8 cellular contexts compared by ENCODE assay signal in the genomic region with DNA sequence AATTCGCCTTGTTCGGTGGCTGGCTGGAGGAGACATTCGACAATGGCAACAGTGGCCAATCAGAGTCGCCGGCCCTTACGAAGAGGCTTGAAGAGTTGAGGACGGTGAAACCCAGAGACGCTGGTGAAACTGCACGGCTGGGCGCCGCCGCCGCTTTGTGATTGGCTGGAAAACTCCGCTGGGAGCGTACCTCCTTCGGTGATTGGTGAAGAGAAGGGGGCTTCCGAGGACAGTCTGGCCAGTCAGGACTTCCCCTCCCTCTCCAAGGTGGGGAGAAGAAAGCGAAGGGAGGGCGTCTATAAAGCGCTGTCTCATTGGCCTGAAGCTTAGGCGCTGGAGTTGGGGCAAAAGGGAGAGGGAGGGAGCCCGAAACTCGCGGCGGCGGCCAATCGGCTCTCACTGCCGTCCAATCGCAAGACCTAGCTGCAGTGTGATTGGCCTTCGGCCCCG. TPM values are rescaled to one million over a fixed set of nuclear protein-coding genes. Genes with fewer than 3 reads are reported as not detected.
DNase-seq lines count a peak whose midpoint lies in the region; ATAC-seq and TF ChIP-seq lines count a peak whose summit lies in the region.

No MANE protein-coding gene starts in this region.

- H3K9ac ChIP-seq in skeletal muscle tissue (ENCODE audit: low read depth in 1 of 3, low read length in 3 of 3), result peak overlapping the region; percentile 97 to 99 (median 99)

- DNase-seq in GM10266 (ENCODE audit: extremely low spot score) (peak; percentile 92), NCI-H1092 (lab: John Stamatoyannopoulos, UW) (peak; percentile 100), SK-MEL-5 (ENCODE audit: low read depth, low spot score) (peak; percentile 100), cardiac fibroblast (ENCODE audit: low read depth in 2 of 2) (peak in 1 of 2 donors; percentile 100), iPS-NIHi11 (ENCODE audit: low spot score) (peak; percentile 88)

- H3K4me3 ChIP-seq in cardiac fibroblast (replicated peaks in 1 of 2; ENCODE audit: low read depth in 2 of 2, low read length in 2 of 2) (peak overlapping the region; percentile 86 to 92), skeletal muscle tissue (ENCODE audit: low read length in 3 of 3) (peak overlapping the region; percentile 86 to 89 (median 87))

- no peaks in the 10 kb centered on the region for H3K9me3 ChIP-seq in skeletal muscle tissue (ENCODE audit: control insufficient read depth in 3 of 3, low read length in 3 of 3)

- TF ChIP-seq CTCF in 22Rv1 (IDR thresholded peaks at IDR 0.05), result no peak
- no peak for TF ChIP-seq CTCF in GM10266 (IDR thresholded peaks at IDR 0.05; ENCODE audit: control insufficient read depth, insufficient read depth, low read depth, missing control alignments)
- TF ChIP-seq CTCF in cardiac fibroblast (IDR thresholded peaks at IDR 0.05; ENCODE audit: low read depth, low read length), result no peak

- H3K27ac ChIP-seq in 22Rv1, result peak overlapping the region; percentile 100
- peak overlapping the region; percentile 99 for H3K27ac ChIP-seq in skeletal muscle tissue (ENCODE audit: low read depth, low read length)

- in situ Hi-C loops in SK-MEL-5 (cut with HindIII; ENCODE audit: low pct_unique_long_range_greater_than_20kb, low sequenced_read_pairs), result no loop called here

- ATAC-seq in HG02678 (IDR thresholded peaks at IDR 0.05; ENCODE audit: unreplicated experiment), result peak; percentile 66

- H3K27me3 ChIP-seq in skeletal muscle tissue (ENCODE audit: control insufficient read depth in 3 of 3, insufficient read depth in 3 of 3, low read length in 3 of 3), result no peaks in the 10 kb centered on the region

- H3K36me3 ChIP-seq in skeletal muscle tissue (ENCODE audit: control insufficient read depth in 3 of 3, insufficient read depth in 3 of 3, low read length in 3 of 3), result no peaks in the 10 kb centered on the region

- peaks cover 16 to 20% (median 19%) of the 10 kb centered on the region in 3 donors for H3K4me1 ChIP-seq in skeletal muscle tissue (ENCODE audit: control insufficient read depth in 3 of 3, insufficient read depth in 3 of 3, low read length in 3 of 3)

RNA-seq across cellular contexts. Expression of gene GSK3B, which starts 0.6 kb away (rescaled TPM):
- 46.1 and 55.2 TPM in 2 replicates for total RNA-seq in SK-MEL-5 (2014; rRNA removed; shearing (Covaris generic))
- polyA plus RNA-seq in SK-MEL-5 (2015; cell fraction: cytosol; rRNA removed), result 37.7 and 40.5 TPM in 2 replicates
- 13.2 and 16.4 TPM in 2 replicates for polyA plus RNA-seq in SK-MEL-5 (2015; cell fraction: nucleus; rRNA removed)
- total RNA-seq in skeletal muscle tissue, result 30.3 TPM
